In the genomic region with DNA sequence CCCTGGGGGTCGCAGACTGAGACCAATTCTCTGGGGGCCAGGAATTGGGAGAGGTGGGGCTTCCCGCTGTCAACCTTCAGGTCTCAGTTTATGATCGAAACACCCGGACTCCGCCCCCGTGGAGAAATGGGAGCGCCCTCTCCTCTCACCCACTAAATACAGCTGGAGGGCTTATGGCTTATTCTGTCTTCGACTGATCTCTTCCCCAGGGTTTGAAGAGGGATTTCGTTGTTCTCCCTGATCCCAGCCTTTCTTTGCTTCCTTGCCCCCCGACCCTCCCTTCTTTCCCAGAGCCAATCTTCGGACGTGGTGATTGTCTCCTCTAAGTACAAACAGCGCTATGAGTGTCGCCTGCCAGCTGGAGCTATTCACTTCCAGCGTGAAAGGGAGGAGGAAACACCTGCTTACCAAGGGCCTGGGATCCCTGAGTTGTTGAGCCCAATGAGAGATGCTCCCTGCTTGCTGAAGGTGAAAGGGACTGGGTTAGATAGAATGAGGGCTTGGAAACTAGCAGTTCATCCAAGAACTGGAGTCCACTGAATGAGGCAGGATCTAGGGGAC, we compare ENCODE assay signal across 9 cellular contexts. TPM values are rescaled to one million over a fixed set of nuclear protein-coding genes. Genes with fewer than 3 reads are reported as not detected.
A peak's percentile ranks its signal among the peaks of the same experiment; 100 is the strongest.
DNase-seq lines count a peak whose midpoint lies in the region; ATAC-seq and TF ChIP-seq lines count a peak whose summit lies in the region.
"Had no signal": no experiment of that assay in that cellular context is flagged by ENCODE, and none has a peak within 500 bp of the region (broad histone marks: within the 10 kb centered on the region; RNA-seq: fewer than 3 reads in every experiment).

No MANE protein-coding gene starts in this region.

- no peaks in the 10 kb centered on the region for H3K9me2 ChIP-seq in PC-3 (replicated peaks; ENCODE audit: low read length)

- H4K8ac ChIP-seq in trophoblast cell (ENCODE audit: low read depth, low read length), result peak overlapping the region; percentile 95

- H2AFZ ChIP-seq in PC-3 (ENCODE audit: low read length), result peak overlapping the region; percentile 98
- H2AFZ ChIP-seq in trophoblast cell (ENCODE audit: insufficient read depth, low read length, poor library complexity), result peak overlapping the region; percentile 97

- H3K23ac ChIP-seq in trophoblast cell (ENCODE audit: low read length), result no peak overlapping the region

- no peak overlapping the region for H3K4me3 Mint-ChIP-seq in activated naive CD4-positive, alpha-beta T cell treated with anti-CD3 and anti-CD28 coated beads, Interleukin-2, amount 10 ng/mL, durations not matched to agents 7 days and 5 days
- H3K4me3 Mint-ChIP-seq: activated naive CD8-positive, alpha-beta T cell treated with anti-CD3 and anti-CD28 coated beads, Interleukin-2, amount 10 ng/mL, durations not matched to agents 7 days and 5 days had no signal

- peak overlapping the region; percentile 70 for H4K91ac ChIP-seq in trophoblast cell (ENCODE audit: low read depth, low read length)

- H3K36me3 ChIP-seq in PC-3 (ENCODE audit: low read depth, low read length) (peaks cover 23% of the 10 kb centered on the region; the same call in 1 of the 2 replicates), trophoblast cell (ENCODE audit: control insufficient read depth in 1 of 2, insufficient read depth in 2 of 2, low read length in 2 of 2) (peaks cover 6 to 18% of the 10 kb centered on the region in 2 experiments)

- H3K27me3 ChIP-seq in PC-3 (ENCODE audit: low read length), result no peaks in the 10 kb centered on the region
- no peaks in the 10 kb centered on the region for H3K27me3 ChIP-seq in trophoblast cell (ENCODE audit: insufficient read depth, low read length)

- H3K18ac ChIP-seq in trophoblast cell (ENCODE audit: low read length), result peak overlapping the region; percentile 84

- CTCF ChIA-PET in activated naive CD4-positive, alpha-beta T cell treated with anti-CD3 and anti-CD28 coated beads, Interleukin-2, amount 10 ng/mL, durations not matched to agents 7 days and 5 days (lab: Charles Lee), result interaction anchor here (1.1 to 3.2 kb wide), 3 partner anchors 47 to 111 kb away, joined by 3 to 13 read pairs (median 5); a partner anchor contains a TSS
- CTCF ChIA-PET in PC-3 (lab: Charles Lee), result no interaction called here

- peak; percentile 59 for DNase-seq in activated naive CD4-positive, alpha-beta T cell treated with anti-CD3 and anti-CD28 coated beads, Interleukin-2, amount 10 ng/mL, durations not matched to agents 7 days and 5 days
- DNase-seq in activated naive CD4-positive, alpha-beta T cell treated with Interleukin-2 at 50 U/mL for 16 hours, result no peak
- DNase-seq in PC-3, result peak; percentile 16
- peak; percentile 2 for DNase-seq in fibroblast of mammary gland (ENCODE audit: low read depth)
- DNase-seq in trophoblast cell, result peak in 1 of 2 donors; percentile 9
- DNase-seq in HuH-7 (ENCODE audit: low spot score), result no peak
- DNase-seq in HuH-7.5 (ENCODE audit: low spot score), result no peak

- H3F3A ChIP-seq in PC-3 (ENCODE audit: low read length, unreplicated experiment), result no peaks in the 10 kb centered on the region

- H4K20me1 ChIP-seq in PC-3 (ENCODE audit: low read length), result no peaks in the 10 kb centered on the region

- no peak overlapping the region for H2BK120ac ChIP-seq in trophoblast cell (ENCODE audit: insufficient read depth, low read length, poor library complexity)

- intact Hi-C loops in PC-3 (cut with micrococcal nuclease), result loop anchor here (5.0 kb wide), 1 partner anchor 112 kb away; no protein-coding TSS in a partner anchor

- POLR2A ChIA-PET in PC-3 (lab: Charles Lee; ENCODE audit: unreplicated experiment), result no interaction called here

- no peak overlapping the region for H3K4ac ChIP-seq in trophoblast cell (ENCODE audit: low read depth, low read length)

- TF ChIP-seq CTCF in PC-3 (conservative IDR thresholded peaks at IDR 0.05; ENCODE audit: low read depth, low read length), result no peak
- TF ChIP-seq CTCF in fibroblast of mammary gland (conservative IDR thresholded peaks at IDR 0.05; ENCODE audit: control insufficient read depth, insufficient read depth, low read depth, low read length), result no peak

- H3K27ac ChIP-seq in PC-3 (ENCODE audit: low read length) (no peak overlapping the region), trophoblast cell (ENCODE audit: low read depth, low read length) (no peak overlapping the region)

- H3K4me1 ChIP-seq in PC-3 (ENCODE audit: insufficient read depth, low read length) (peaks cover 12% of the 10 kb centered on the region), trophoblast cell (ENCODE audit: control insufficient read depth in 1 of 2, insufficient read depth in 2 of 2, low read length in 2 of 2) (peaks cover 5 to 8% of the 10 kb centered on the region in 2 experiments)

- no peak overlapping the region for H2BK5ac ChIP-seq in trophoblast cell (ENCODE audit: low read depth, low read length, poor library complexity)

- H3K14ac ChIP-seq in trophoblast cell (ENCODE audit: low read length), result peak overlapping the region; percentile 80

- H3K36me3 Mint-ChIP-seq in activated naive CD4-positive, alpha-beta T cell treated with anti-CD3 and anti-CD28 coated beads, Interleukin-2, amount 10 ng/mL, durations not matched to agents 7 days and 5 days, result peaks cover 35% of the 10 kb centered on the region

- peaks cover 5% of the 10 kb centered on the region for H3K4me1 Mint-ChIP-seq in activated naive CD4-positive, alpha-beta T cell treated with anti-CD3 and anti-CD28 coated beads, Interleukin-2, amount 10 ng/mL, durations not matched to agents 7 days and 5 days

- TSS peak; percentile 78 for BruUV-seq in PC-3 (replicated peaks; lab: Mats Ljungman, UMichigan)

- no CpG with 5 or more reads among the region's 15 CpGs for WGBS in trophoblast cell (ENCODE audit: extremely low coverage, insufficient coverage, insufficient read length)

- H2AK5ac ChIP-seq in trophoblast cell (ENCODE audit: low read length), result no peak overlapping the region

- H3K27ac Mint-ChIP-seq in activated naive CD4-positive, alpha-beta T cell treated with anti-CD3 and anti-CD28 coated beads, Interleukin-2, amount 10 ng/mL, durations not matched to agents 7 days and 5 days, result no peak overlapping the region
- H3K27ac Mint-ChIP-seq: activated naive CD8-positive, alpha-beta T cell treated with anti-CD3 and anti-CD28 coated beads, Interleukin-2, amount 10 ng/mL, durations not matched to agents 7 days and 5 days had no signal

- no peaks in the 10 kb centered on the region for H3K9me3 Mint-ChIP-seq in activated naive CD4-positive, alpha-beta T cell treated with anti-CD3 and anti-CD28 coated beads, Interleukin-2, amount 10 ng/mL, durations not matched to agents 7 days and 5 days
- H3K9me3 Mint-ChIP-seq: activated naive CD8-positive, alpha-beta T cell treated with anti-CD3 and anti-CD28 coated beads, Interleukin-2, amount 10 ng/mL, durations not matched to agents 7 days and 5 days had no signal

- H3K79me2 ChIP-seq in PC-3 (ENCODE audit: low read length), result peaks cover 16% of the 10 kb centered on the region
- peaks cover 2% of the 10 kb centered on the region for H3K79me2 ChIP-seq in trophoblast cell (ENCODE audit: control insufficient read depth, insufficient read depth, low read length, poor library complexity)

- no peaks in the 10 kb centered on the region for H3K27me3 Mint-ChIP-seq in activated naive CD4-positive, alpha-beta T cell treated with anti-CD3 and anti-CD28 coated beads, Interleukin-2, amount 10 ng/mL, durations not matched to agents 7 days and 5 days

- ATAC-seq in PC-3 (peak; percentile 23), HG03442 (IDR thresholded peaks at IDR 0.05; ENCODE audit: unreplicated experiment) (no peak)

- H3K4me3 ChIP-seq in PC-3 (ENCODE audit: low read length) (peak overlapping the region; percentile 97), fibroblast of mammary gland (ENCODE audit: control insufficient read depth, low read depth, low read length) (peak overlapping the region; percentile 85), trophoblast cell (ENCODE audit: low read depth, low read length) (peak overlapping the region; percentile 95)

- H3K9me3 ChIP-seq in PC-3 (ENCODE audit: low read length) (no peaks in the 10 kb centered on the region), trophoblast cell (ENCODE audit: insufficient read depth, low read depth, low read length) (no peaks in the 10 kb centered on the region)

- H3K9ac ChIP-seq in PC-3 (ENCODE audit: low read length) (peak overlapping the region; percentile 75), trophoblast cell (ENCODE audit: low read length) (peak overlapping the region; percentile 75)

- H2BK12ac ChIP-seq in trophoblast cell (ENCODE audit: low read length), result no peak overlapping the region

- H4K12ac ChIP-seq in trophoblast cell (ENCODE audit: low read depth, low read length), result peak overlapping the region; percentile 93

- H3K79me1 ChIP-seq in trophoblast cell (ENCODE audit: low read length), result peaks cover 2% of the 10 kb centered on the region

- H3K4me2 ChIP-seq in PC-3 (ENCODE audit: low read length) (peak overlapping the region; percentile 100), trophoblast cell (ENCODE audit: low read length) (peak overlapping the region; percentile 82)

RNA-seq across cellular contexts. Expression of a gene that starts 0.6 kb away (rescaled TPM):
- 145 and 223 TPM in 2 replicates for total RNA-seq in PC-3 (2014; rRNA removed)
- polyA plus RNA-seq in trophoblast cell (2013), result 106 and 110 TPM in 2 replicates

RNA-seq across cellular contexts. Expression of a gene that starts 44.0 kb away (rescaled TPM):
- 0.23 and 0.40 TPM in 2 replicates for total RNA-seq in PC-3 (2014; rRNA removed)
- polyA plus RNA-seq in trophoblast cell (2013), result 0.01 TPM in 1 of 2 replicates, not detected in the other

RNA-seq across cellular contexts. Expression of a gene that starts 50.3 kb away (rescaled TPM):
- 18.9 and 20.3 TPM in 2 replicates for total RNA-seq in PC-3 (2014; rRNA removed)
- 8.1 and 8.8 TPM in 2 replicates for polyA plus RNA-seq in trophoblast cell (2013)

RNA-seq across cellular contexts. Expression of a gene that starts 57.6 kb away (rescaled TPM):
- total RNA-seq in PC-3 (2014; rRNA removed), result 212 and 229 TPM in 2 replicates
- 66.1 and 68.0 TPM in 2 replicates for polyA plus RNA-seq in trophoblast cell (2013)

Comparison
In these comparisons a context has a peak if more than half of its experiments do, and no peak if none do; other contexts are left out.
1. DNase-seq: peak in activated naive CD4-positive, alpha-beta T cell treated with anti-CD3 and anti-CD28 coated beads, Interleukin-2, amount 10 ng/mL, durations not matched to agents 7 days and 5 days (single experiment), PC-3 (single experiment) and fibroblast of mammary gland (single experiment); none in activated naive CD4-positive, alpha-beta T cell treated with Interleukin-2 at 50 U/mL for 16 hours (single experiment), HuH-7 (single experiment) and HuH-7.5 (single experiment).
2. Peak in every context shown above with its lines, with median percentiles within 50 percentile points of each other: H3K4me3 ChIP-seq.